19 cellular contexts compared by ENCODE assay signal in the genomic region with DNA sequence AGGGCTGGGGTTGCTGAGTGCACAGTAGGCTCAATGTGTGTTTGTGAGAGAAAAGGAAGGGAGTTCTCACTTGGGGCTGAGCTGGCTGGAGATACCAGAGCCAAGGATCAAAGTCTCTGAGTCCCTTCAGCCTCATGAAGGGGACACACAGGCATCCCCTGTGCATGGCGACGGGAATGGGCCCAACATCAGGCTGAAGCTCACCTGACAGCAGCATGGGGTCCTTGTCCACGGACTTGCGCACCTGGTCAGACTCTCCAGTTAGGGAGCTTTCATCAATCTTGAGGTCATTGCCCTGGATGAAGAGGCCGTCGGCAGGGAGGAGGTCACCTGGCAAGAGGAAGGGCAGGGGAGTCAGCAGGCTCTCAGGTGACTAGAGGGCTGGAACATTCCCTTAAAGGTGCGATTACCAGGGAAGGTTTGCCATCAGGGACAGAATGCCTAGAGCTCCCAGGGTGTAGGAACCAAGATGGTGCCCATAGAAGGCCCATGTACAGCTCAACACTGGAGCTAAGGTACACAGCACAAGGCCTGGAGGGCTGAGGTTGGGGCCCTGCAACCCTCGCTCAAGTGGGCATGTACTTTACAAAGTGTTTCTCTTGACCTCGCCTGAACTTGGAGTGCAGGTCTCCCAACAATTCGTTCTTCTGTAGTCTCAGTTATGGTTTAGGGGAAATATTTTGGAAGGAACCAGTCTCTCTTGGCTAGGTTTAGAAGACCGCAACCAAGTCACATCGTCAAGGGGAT.
DNase-seq lines count a peak whose midpoint lies in the region; ATAC-seq, FAIRE-seq and TF ChIP-seq lines count a peak whose summit lies in the region.
"Had no signal": no experiment of that assay in that cellular context is flagged by ENCODE, and none has a peak within 500 bp of the region (broad histone marks: within the 10 kb centered on the region; RNA-seq: fewer than 3 reads in every experiment).

No MANE protein-coding gene starts in this region.

- H3K27me3 Mint-ChIP-seq in CD4-positive, CD25-positive, alpha-beta regulatory T cell: no peaks in the 10 kb centered on the region
- H3K27me3 Mint-ChIP-seq in stimulated activated memory B cell treated with anti-CD40 and anti-IgM and Interleukin-4, amounts not matched to agents 10 μg/mL and 1 μg/mL and 100 μg/mL, for 72 hours: no peaks in the 10 kb centered on the region
- H3K27me3 Mint-ChIP-seq in CD14-positive monocyte (ENCODE audit: low read depth in 3 of 3): peaks cover 0 to 8% (median 2%) of the 10 kb centered on the region in 3 donors
- H3K27me3 Mint-ChIP-seq: IgD-negative memory B cell had no signal

- no peaks in the 10 kb centered on the region for H3K27me3 ChIP-seq in CD4-positive, CD25-positive, alpha-beta regulatory T cell (ENCODE audit: control insufficient read depth, insufficient read depth, low read length)
- peaks cover 5% of the 10 kb centered on the region for H3K27me3 ChIP-seq in bronchial epithelial cell (ENCODE audit: control insufficient read depth, insufficient read depth, low read length)

- no peaks in the 10 kb centered on the region for H3K36me3 Mint-ChIP-seq in CD4-positive, CD25-positive, alpha-beta regulatory T cell
- H3K36me3 Mint-ChIP-seq in stimulated activated memory B cell treated with anti-CD40 and anti-IgM and Interleukin-4, amounts not matched to agents 10 μg/mL and 1 μg/mL and 100 μg/mL, for 72 hours: no peaks in the 10 kb centered on the region
- no peaks in the 10 kb centered on the region for H3K36me3 Mint-ChIP-seq in CD14-positive monocyte
- H3K36me3 Mint-ChIP-seq: CD8-positive, alpha-beta T cell had no signal

- intact Hi-C loops in CD14-positive monocyte (cut with micrococcal nuclease): no loop called here

- peak overlapping the region in 2 of 3 donors; percentile 75 to 76 for H3K27ac Mint-ChIP-seq in CD4-positive, CD25-positive, alpha-beta regulatory T cell
- H3K27ac Mint-ChIP-seq in stimulated activated memory B cell treated with anti-CD40 and anti-IgM and Interleukin-4, amounts not matched to agents 10 μg/mL and 1 μg/mL and 100 μg/mL, for 72 hours: peak overlapping the region; percentile 71
- H3K27ac Mint-ChIP-seq in CD14-positive monocyte: no peak overlapping the region
- H3K27ac Mint-ChIP-seq: CD8-positive, alpha-beta T cell; GM23338 had no signal

- no peaks in the 10 kb centered on the region for H3K9me3 Mint-ChIP-seq in CD4-positive, CD25-positive, alpha-beta regulatory T cell
- no peaks in the 10 kb centered on the region for H3K9me3 Mint-ChIP-seq in stimulated activated memory B cell treated with anti-CD40 and anti-IgM and Interleukin-4, amounts not matched to agents 10 μg/mL and 1 μg/mL and 100 μg/mL, for 72 hours
- no peaks in the 10 kb centered on the region for H3K9me3 Mint-ChIP-seq in CD14-positive monocyte
- H3K9me3 Mint-ChIP-seq: CD8-positive, alpha-beta T cell; GM23338; IgD-negative memory B cell had no signal

- H3K4me1 ChIP-seq in CD4-positive, CD25-positive, alpha-beta regulatory T cell (ENCODE audit: control insufficient read depth, insufficient read depth, low read length, poor library complexity, severe bottlenecking): peaks cover 22% of the 10 kb centered on the region

- FAIRE-seq in bronchial epithelial cell (lab: Jason Lieb, UNC): peak; percentile 70
- FAIRE-seq: A204.1, H54, HepG2 had no signal

- peak overlapping the region in 2 of 4 donors; percentile 18 to 43 for H3K4me3 Mint-ChIP-seq in CD4-positive, CD25-positive, alpha-beta regulatory T cell
- H3K4me3 Mint-ChIP-seq in stimulated activated memory B cell treated with anti-CD40 and anti-IgM and Interleukin-4, amounts not matched to agents 10 μg/mL and 1 μg/mL and 100 μg/mL, for 72 hours: no peak overlapping the region
- H3K4me3 Mint-ChIP-seq in CD14-positive monocyte: no peak overlapping the region
- H3K4me3 Mint-ChIP-seq: CD8-positive, alpha-beta T cell; GM23338; IgD-negative memory B cell had no signal

- TF ChIP-seq CTCF in bronchial epithelial cell (IDR thresholded peaks at IDR 0.05; ENCODE audit: insufficient read depth, low read length, severe bottlenecking) (no peak), CD14-positive monocyte (IDR thresholded peaks at IDR 0.05) (no peak)

- H3K4me3 ChIP-seq in CD4-positive, CD25-positive, alpha-beta regulatory T cell (ENCODE audit: low read depth, low read length): no peak overlapping the region
- H3K4me3 ChIP-seq in bronchial epithelial cell (ENCODE audit: low read depth, low read length): no peak overlapping the region
- H3K4me3 ChIP-seq: GM23338 had no signal

- no peaks in the 10 kb centered on the region for H3K9me3 ChIP-seq in CD4-positive, CD25-positive, alpha-beta regulatory T cell (ENCODE audit: control insufficient read depth in 2 of 2, low read length in 2 of 2)

- no peaks in the 10 kb centered on the region for H3K36me3 ChIP-seq in CD4-positive, CD25-positive, alpha-beta regulatory T cell (ENCODE audit: control insufficient read depth, insufficient read depth, low read length)
- no peaks in the 10 kb centered on the region for H3K36me3 ChIP-seq in bronchial epithelial cell (ENCODE audit: control insufficient read depth, insufficient read depth, low read length)

- DNase-seq in CD4-positive, CD25-positive, alpha-beta regulatory T cell: no peak
- no peak for DNase-seq in bronchial epithelial cell (ENCODE audit: low read depth)
- DNase-seq in left lobe of liver (ENCODE audit: low spot score): no peak
- DNase-seq in CD14-positive monocyte (ENCODE audit: low spot score): no peak
- DNase-seq: ACHN; Calu3; CD8-positive, alpha-beta T cell; DMS79 treated with DMSO at 0.1 percent for 48 hours; GF-D8; HCEC 1CT had no signal

- no peak overlapping the region for H3K27ac ChIP-seq in CD4-positive, CD25-positive, alpha-beta regulatory T cell (ENCODE audit: insufficient read depth, low read length, poor library complexity, severe bottlenecking)
- H3K27ac ChIP-seq: C4-2B had no signal

- ATAC-seq in CD4-positive, CD25-positive, alpha-beta regulatory T cell (ENCODE audit: low read depth in 2 of 2): no peak
- ATAC-seq in left lobe of liver (peak; percentile 40), HG02884 (IDR thresholded peaks at IDR 0.05; ENCODE audit: unreplicated experiment) (no peak), HG02763 (IDR thresholded peaks at IDR 0.05; ENCODE audit: unreplicated experiment) (no peak)
- no peak for ATAC-seq in stimulated activated memory B cell treated with anti-CD40 and anti-IgM and Interleukin-4, amounts not matched to agents 10 μg/mL and 1 μg/mL and 100 μg/mL, for 72 hours
- ATAC-seq: CD8-positive, alpha-beta T cell; GM23338; HepG2 had no signal

- H3K4me1 Mint-ChIP-seq in CD4-positive, CD25-positive, alpha-beta regulatory T cell: peaks cover 4 to 42% (median 26%) of the 10 kb centered on the region in 4 donors
- H3K4me1 Mint-ChIP-seq in stimulated activated memory B cell treated with anti-CD40 and anti-IgM and Interleukin-4, amounts not matched to agents 10 μg/mL and 1 μg/mL and 100 μg/mL, for 72 hours: peaks cover 48% of the 10 kb centered on the region
- H3K4me1 Mint-ChIP-seq in CD14-positive monocyte: no peaks in the 10 kb centered on the region

Comparison
In these comparisons a context has a peak if more than half of its experiments do, and no peak if none do; other contexts are left out.
1. H3K27ac Mint-ChIP-seq: peak in CD4-positive, CD25-positive, alpha-beta regulatory T cell (2 of 3) and stimulated activated memory B cell treated with anti-CD40 and anti-IgM and Interleukin-4, amounts not matched to agents 10 μg/mL and 1 μg/mL and 100 μg/mL, for 72 hours (single experiment); none in CD14-positive monocyte (0 of 7).